9 cellular contexts compared by ENCODE assay signal in genomic region chr9:114894801-114895433, GRCh38. TPM values are rescaled to one million over a fixed set of nuclear protein-coding genes. Genes with fewer than 3 reads are reported as not detected.
DNase-seq lines count a peak whose midpoint lies in the region; ATAC-seq and TF ChIP-seq lines count a peak whose summit lies in the region.
"Had no signal": no experiment of that assay in that cellular context is flagged by ENCODE, and none has a peak within 500 bp of the region (broad histone marks: within the 10 kb centered on the region; RNA-seq: fewer than 3 reads in every experiment).

No MANE protein-coding gene starts in this region.

- H3K27me3 ChIP-seq in BLaER1: no peaks in the 10 kb centered on the region

- peak overlapping the region; percentile 22; the same call in 1 of the 2 replicates for H3K4me2 ChIP-seq in BLaER1

- TF ChIP-seq POLR2A in GM18505 (IDR thresholded peaks at IDR 0.05; ENCODE audit: borderline replicate concordance, extremely low read depth, insufficient read depth, insufficient read length): no peak

- H3K4me1 ChIP-seq in BLaER1: peaks cover 42% of the 10 kb centered on the region

- H3K27ac ChIP-seq in BLaER1: no peak overlapping the region
- H3K27ac ChIP-seq: HL-60 had no signal

- no peak overlapping the region for H3K9ac ChIP-seq in BLaER1

- no peak for ATAC-seq in GM18505 (IDR thresholded peaks at IDR 0.05; ENCODE audit: unreplicated experiment)
- ATAC-seq in HG03196 (IDR thresholded peaks at IDR 0.05; ENCODE audit: unreplicated experiment): no peak
- no peak for ATAC-seq in GM21717 (IDR thresholded peaks at IDR 0.05; ENCODE audit: unreplicated experiment)

- H4K20me1 ChIP-seq in BLaER1: no peaks in the 10 kb centered on the region

- no peaks in the 10 kb centered on the region for H3K9me3 ChIP-seq in BLaER1

- no peak overlapping the region for H3K4me3 ChIP-seq in BLaER1

- no peaks in the 10 kb centered on the region for H3K36me3 ChIP-seq in BLaER1

- peak; percentile 98 for DNase-seq in HT1080 (ENCODE audit: low read depth)
- DNase-seq in SW480 (ENCODE audit: low spot score): peak; percentile 44
- peak; percentile 98 for DNase-seq in fibroblast of peridontal ligament (ENCODE audit: extremely low read depth)
- peak; percentile 95 for DNase-seq in renal cortical epithelial cell (ENCODE audit: low read depth)

RNA-seq across cellular contexts. Expression of gene TNFSF8, which starts 35.5 kb away (rescaled TPM):
- not detected in 2 replicates for total RNA-seq in HT1080 (2014; rRNA removed; shearing (Covaris generic))
- polyA plus RNA-seq in HT1080 (2015; cell fraction: cytosol; rRNA removed): not detected in 2 replicates
- polyA plus RNA-seq in HT1080 (2015; cell fraction: nucleus; rRNA removed): not detected in 2 replicates
- total RNA-seq in renal cortical epithelial cell: not detected in 2 replicates

Comparison
In these comparisons a context has a peak if more than half of its experiments do, and no peak if none do; other contexts are left out.
1. DNase-seq: peak in every context shown above with its lines; median percentile 98 in HT1080; 98 in fibroblast of peridontal ligament; 95 in renal cortical epithelial cell; 44 in SW480.